8 cellular contexts compared by ENCODE assay signal in genomic region chr17:35587074-35587961, GRCh38. TPM values are rescaled to one million over a fixed set of nuclear protein-coding genes. Genes with fewer than 3 reads are reported as not detected.
DNase-seq lines count a peak whose midpoint lies in the region; ATAC-seq, FAIRE-seq and TF ChIP-seq lines count a peak whose summit lies in the region.

TSS of gene AP2B1 (plus strand) at chr17:35587322. CDS start at chr17:35594031, 6,709 bp downstream.

- peak within 1 kb of the TSS; percentile 91 for H3K27ac ChIP-seq in left ventricle myocardium inferior (replicated peaks)

- intact Hi-C loops in left ventricle myocardium inferior (cut with micrococcal nuclease) = no loop called here

- H3K27me3 Mint-ChIP-seq in T-helper 1 cell treated with Interleukin-12 subunit alpha and Interleukin-12 subunit beta and Interleukin-4 antibody, amounts not matched to agents 30 μg/mL and 1 μg/mL, for 36 hours (ENCODE audit: low read depth) = peaks cover 9% of the 10 kb centered on the region
- H3K27me3 Mint-ChIP-seq in progenitor cell of endocrine pancreas = peaks cover 19% of the 10 kb centered on the region

- peak within 1 kb of the TSS; percentile 86 for H3K4me3 ChIP-seq in left ventricle myocardium inferior

- no peaks in the 10 kb centered on the region for H3K9me3 ChIP-seq in left ventricle myocardium inferior (replicated peaks)

- no peak for TF ChIP-seq CTCF in left ventricle myocardium inferior (IDR thresholded peaks at IDR 0.05; ENCODE audit: borderline replicate concordance)
- TF ChIP-seq CTCF in progenitor cell of endocrine pancreas (IDR thresholded peaks at IDR 0.05; ENCODE audit: unreplicated experiment) = no peak

- peak; percentile 84 for TF ChIP-seq POLR2A in GM12892 (IDR thresholded peaks at IDR 0.05; ENCODE audit: low read depth, low read length)

- FAIRE-seq in GM12892 (lab: Jason Lieb, UNC) = peak; percentile 99

- no peaks in the 10 kb centered on the region for H3K36me3 ChIP-seq in left ventricle myocardium inferior

- peaks cover 3% of the 10 kb centered on the region for H3K36me3 Mint-ChIP-seq in T-helper 1 cell treated with Interleukin-12 subunit alpha and Interleukin-12 subunit beta and Interleukin-4 antibody, amounts not matched to agents 30 μg/mL and 1 μg/mL, for 36 hours (ENCODE audit: low read depth)
- H3K36me3 Mint-ChIP-seq in progenitor cell of endocrine pancreas (ENCODE audit: insufficient read depth) = no peaks in the 10 kb centered on the region

- peak within 1 kb of the TSS; percentile 95 for H3K27ac Mint-ChIP-seq in T-helper 1 cell treated with Interleukin-12 subunit alpha and Interleukin-12 subunit beta and Interleukin-4 antibody, amounts not matched to agents 30 μg/mL and 1 μg/mL, for 36 hours
- H3K27ac Mint-ChIP-seq in progenitor cell of endocrine pancreas = peak within 1 kb of the TSS; percentile 99

- DNase-seq in GM12892 (ENCODE audit: insufficient read length) (peak; percentile 71), NCI-H1694 (lab: John Stamatoyannopoulos, UW) (peak; percentile 96), amniotic stem cell (lab: John Stamatoyannopoulos, UW) (peak; percentile 78), left ventricle myocardium inferior (peak; percentile 95), progenitor cell of endocrine pancreas (ENCODE audit: low spot score, unreplicated experiment) (peak; percentile 96), ureter (ENCODE audit: low spot score) (peak; percentile 97)

- peak within 1 kb of the TSS; percentile 92 for H3K4me3 Mint-ChIP-seq in T-helper 1 cell treated with Interleukin-12 subunit alpha and Interleukin-12 subunit beta and Interleukin-4 antibody, amounts not matched to agents 30 μg/mL and 1 μg/mL, for 36 hours
- H3K4me3 Mint-ChIP-seq in progenitor cell of endocrine pancreas (ENCODE audit: low read depth) = peak within 1 kb of the TSS; percentile 97

- H3K4me1 Mint-ChIP-seq in T-helper 1 cell treated with Interleukin-12 subunit alpha and Interleukin-12 subunit beta and Interleukin-4 antibody, amounts not matched to agents 30 μg/mL and 1 μg/mL, for 36 hours (ENCODE audit: low read depth) = peaks cover 23% of the 10 kb centered on the region
- H3K4me1 Mint-ChIP-seq in progenitor cell of endocrine pancreas (ENCODE audit: low read depth) = peaks cover 18% of the 10 kb centered on the region

- H3K4me1 ChIP-seq in left ventricle myocardium inferior = peaks cover 51% of the 10 kb centered on the region

- no peaks in the 10 kb centered on the region for H3K27me3 ChIP-seq in left ventricle myocardium inferior (ENCODE audit: low read depth)

- H3K9me3 Mint-ChIP-seq in T-helper 1 cell treated with Interleukin-12 subunit alpha and Interleukin-12 subunit beta and Interleukin-4 antibody, amounts not matched to agents 30 μg/mL and 1 μg/mL, for 36 hours = no peaks in the 10 kb centered on the region
- H3K9me3 Mint-ChIP-seq in progenitor cell of endocrine pancreas (ENCODE audit: low read depth) = no peaks in the 10 kb centered on the region

- peak; percentile 89 for ATAC-seq in HG02870 (IDR thresholded peaks at IDR 0.05; ENCODE audit: unreplicated experiment)

RNA-seq across cellular contexts. Expression of gene AP2B1, which starts in this region (rescaled TPM):
- polyA plus RNA-seq in GM12892 (2012; ENCODE audit: missing spikeins) = 47.2 TPM
- total RNA-seq in left ventricle myocardium inferior = 113 TPM
- 194 and 200 TPM in 2 replicates for total RNA-seq in progenitor cell of endocrine pancreas
- total RNA-seq in ureter = 164 TPM

Comparison
In these comparisons a context has a peak if more than half of its experiments do, and no peak if none do; other contexts are left out.
1. Peak in every context shown above with its lines: DNase-seq, ATAC-seq, H3K4me3 ChIP-seq and H3K27ac ChIP-seq.